ENCODE assay signal across 25 cellular contexts in genomic region chr6:161269310-161269709, GRCh38.
"Had no signal": no experiment of that assay in that cellular context is flagged by ENCODE, and none has a peak within 500 bp of the region (broad histone marks: within the 10 kb centered on the region; RNA-seq: fewer than 3 reads in every experiment).

No MANE protein-coding gene starts in this region.

- ATAC-seq: activated T-cell treated with anti-CD3 and anti-CD28 coated beads, Interleukin-2, amount 50 U/mL, for 4 hours; activated T-helper 17 cell treated with anti-CD3 and anti-CD28 coated beads, Interleukin-2, amount 50 U/mL, for 72 hours; left lobe of liver; lower lobe of right lung; natural killer cell treated with Interleukin-12 subunit alpha and Interleukin-12 subunit beta and Interleukin-15 and Interleukin-18, amount 100 ng/mL, for 72 hours; right lobe of liver had no signal

- DNase-seq: activated CD4-positive, alpha-beta memory T cell treated with anti-CD3 and anti-CD28 coated beads, Interleukin-2, amount 10 ng/mL, durations not matched to agents 7 days and 5 days; activated CD4-positive, alpha-beta T cell treated with anti-CD3 and anti-CD28 coated beads, Interleukin-2, amount 10 ng/mL, durations not matched to agents 24 days and 14 days; activated CD4-positive, CD25-positive, alpha-beta regulatory T cell treated with anti-CD3 and anti-CD28 coated beads, Interleukin-2, amount 50 U/mL, for 72 hours; activated gamma-delta T cell treated with Interleukin-2 at 50 U/mL for 16 hours; activated naive CD4-positive, alpha-beta T cell treated with anti-CD3 and anti-CD28 coated beads, Interleukin-2, amount 50 U/mL, for 16 hours; activated T-cell treated with anti-CD3 and anti-CD28 coated beads, Interleukin-2, amount 50 U/mL, for 4 hours; amniotic stem cell; caudate nucleus; cortex of kidney; esophagus squamous epithelium; foreskin melanocyte; kidney glomerular epithelial cell; lower lobe of right lung; right lobe of liver; stimulated activated naive CD4-positive, alpha-beta T cell; T1000; testis; WERI-Rb-1 had no signal

- H3K9me3 ChIP-seq: esophagus squamous epithelium, lower lobe of right lung, neutrophil, right lobe of liver, testis had no signal

- H3K27me3 ChIP-seq: esophagus squamous epithelium, right lobe of liver, testis had no signal

- H3K4me3 ChIP-seq: esophagus squamous epithelium, lower lobe of right lung, right lobe of liver, skin epidermis, testis had no signal

- H3K36me3 ChIP-seq: esophagus squamous epithelium, lower lobe of right lung, neutrophil, right lobe of liver, WERI-Rb-1 had no signal

- H3K27ac Mint-ChIP-seq: activated CD4-positive, alpha-beta memory T cell treated with anti-CD3 and anti-CD28 coated beads, Interleukin-2, amount 10 ng/mL, durations not matched to agents 7 days and 5 days; activated CD4-positive, alpha-beta T cell treated with anti-CD3 and anti-CD28 coated beads, Interleukin-2, amount 10 ng/mL, durations not matched to agents 24 days and 14 days; activated T-helper 17 cell treated with anti-CD3 and anti-CD28 coated beads, Interleukin-2, amount 50 U/mL, for 72 hours; natural killer cell treated with Interleukin-12 subunit alpha and Interleukin-12 subunit beta and Interleukin-15 and Interleukin-18, amount 100 ng/mL, for 72 hours; T-helper 1 cell treated with Interleukin-12 subunit alpha and Interleukin-12 subunit beta and Interleukin-4 antibody, amounts not matched to agents 30 μg/mL and 1 μg/mL, for 36 hours had no signal

- H3K4me3 Mint-ChIP-seq: activated CD4-positive, alpha-beta memory T cell treated with anti-CD3 and anti-CD28 coated beads, Interleukin-2, amount 10 ng/mL, durations not matched to agents 7 days and 5 days; activated CD4-positive, alpha-beta T cell treated with anti-CD3 and anti-CD28 coated beads, Interleukin-2, amount 10 ng/mL, durations not matched to agents 24 days and 14 days; activated T-cell treated with anti-CD3 and anti-CD28 coated beads, Interleukin-2, amount 50 U/mL, for 4 hours; activated T-helper 17 cell treated with anti-CD3 and anti-CD28 coated beads, Interleukin-2, amount 50 U/mL, for 72 hours; natural killer cell treated with Interleukin-12 subunit alpha and Interleukin-12 subunit beta and Interleukin-15 and Interleukin-18, amount 100 ng/mL, for 72 hours; T-helper 1 cell treated with Interleukin-12 subunit alpha and Interleukin-12 subunit beta and Interleukin-4 antibody, amounts not matched to agents 30 μg/mL and 1 μg/mL, for 36 hours had no signal

- H3K9me3 Mint-ChIP-seq: activated CD4-positive, alpha-beta memory T cell treated with anti-CD3 and anti-CD28 coated beads, Interleukin-2, amount 10 ng/mL, durations not matched to agents 7 days and 5 days; activated CD4-positive, alpha-beta T cell treated with anti-CD3 and anti-CD28 coated beads, Interleukin-2, amount 10 ng/mL, durations not matched to agents 24 days and 14 days; activated T-cell treated with anti-CD3 and anti-CD28 coated beads, Interleukin-2, amount 50 U/mL, for 4 hours; activated T-helper 17 cell treated with anti-CD3 and anti-CD28 coated beads, Interleukin-2, amount 50 U/mL, for 72 hours; natural killer cell treated with Interleukin-12 subunit alpha and Interleukin-12 subunit beta and Interleukin-15 and Interleukin-18, amount 100 ng/mL, for 72 hours; T-helper 1 cell treated with Interleukin-12 subunit alpha and Interleukin-12 subunit beta and Interleukin-4 antibody, amounts not matched to agents 30 μg/mL and 1 μg/mL, for 36 hours had no signal

- H3K27ac ChIP-seq: epithelial cell of prostate, esophagus squamous epithelium, lower lobe of right lung, neutrophil, right lobe of liver, skin epidermis, WERI-Rb-1 had no signal

- H3K4me1 ChIP-seq: right lobe of liver, testis had no signal
